1 cellular context compared by ENCODE assay signal in the genomic region with DNA sequence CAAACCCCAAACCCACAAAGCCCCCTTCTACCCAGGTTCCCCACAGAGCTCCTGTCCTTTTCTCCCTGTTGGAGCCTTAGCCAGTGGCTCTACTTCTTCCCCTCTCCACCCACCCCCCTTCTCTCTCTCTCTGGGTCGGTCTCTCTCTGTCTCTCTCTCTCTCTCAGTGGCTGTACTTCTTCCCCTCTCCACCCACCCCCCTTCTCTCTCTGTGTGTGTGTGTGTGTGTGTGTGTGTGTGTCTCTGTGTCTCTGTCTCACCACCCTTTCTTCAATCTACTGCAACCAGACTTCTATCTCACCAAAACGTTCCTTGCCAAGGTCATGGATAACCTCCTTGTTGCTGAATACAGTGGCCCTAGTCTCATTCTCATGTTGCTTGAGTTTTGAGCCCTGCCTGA.
TF ChIP-seq lines count a peak whose summit lies in the region.

No MANE protein-coding gene starts in this region.

TF ChIP-seq in WTC11, 78 proteins besides CTCF, POLR2A, EP300 and RAD21 (continued from another document):
- TF ChIP-seq, protein P1, sequence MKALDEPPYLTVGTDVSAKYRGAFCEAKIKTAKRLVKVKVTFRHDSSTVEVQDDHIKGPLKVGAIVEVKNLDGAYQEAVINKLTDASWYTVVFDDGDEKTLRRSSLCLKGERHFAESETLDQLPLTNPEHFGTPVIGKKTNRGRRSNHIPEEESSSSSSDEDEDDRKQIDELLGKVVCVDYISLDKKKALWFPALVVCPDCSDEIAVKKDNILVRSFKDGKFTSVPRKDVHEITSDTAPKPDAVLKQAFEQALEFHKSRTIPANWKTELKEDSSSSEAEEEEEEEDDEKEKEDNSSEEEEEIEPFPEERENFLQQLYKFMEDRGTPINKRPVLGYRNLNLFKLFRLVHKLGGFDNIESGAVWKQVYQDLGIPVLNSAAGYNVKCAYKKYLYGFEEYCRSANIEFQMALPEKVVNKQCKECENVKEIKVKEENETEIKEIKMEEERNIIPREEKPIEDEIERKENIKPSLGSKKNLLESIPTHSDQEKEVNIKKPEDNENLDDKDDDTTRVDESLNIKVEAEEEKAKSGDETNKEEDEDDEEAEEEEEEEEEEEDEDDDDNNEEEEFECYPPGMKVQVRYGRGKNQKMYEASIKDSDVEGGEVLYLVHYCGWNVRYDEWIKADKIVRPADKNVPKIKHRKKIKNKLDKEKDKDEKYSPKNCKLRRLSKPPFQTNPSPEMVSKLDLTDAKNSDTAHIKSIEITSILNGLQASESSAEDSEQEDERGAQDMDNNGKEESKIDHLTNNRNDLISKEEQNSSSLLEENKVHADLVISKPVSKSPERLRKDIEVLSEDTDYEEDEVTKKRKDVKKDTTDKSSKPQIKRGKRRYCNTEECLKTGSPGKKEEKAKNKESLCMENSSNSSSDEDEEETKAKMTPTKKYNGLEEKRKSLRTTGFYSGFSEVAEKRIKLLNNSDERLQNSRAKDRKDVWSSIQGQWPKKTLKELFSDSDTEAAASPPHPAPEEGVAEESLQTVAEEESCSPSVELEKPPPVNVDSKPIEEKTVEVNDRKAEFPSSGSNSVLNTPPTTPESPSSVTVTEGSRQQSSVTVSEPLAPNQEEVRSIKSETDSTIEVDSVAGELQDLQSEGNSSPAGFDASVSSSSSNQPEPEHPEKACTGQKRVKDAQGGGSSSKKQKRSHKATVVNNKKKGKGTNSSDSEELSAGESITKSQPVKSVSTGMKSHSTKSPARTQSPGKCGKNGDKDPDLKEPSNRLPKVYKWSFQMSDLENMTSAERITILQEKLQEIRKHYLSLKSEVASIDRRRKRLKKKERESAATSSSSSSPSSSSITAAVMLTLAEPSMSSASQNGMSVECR (CRISPR knock-in tag; IDR thresholded peaks at IDR 0.05; ENCODE audit: borderline replicate concordance), result no peak
TF ChIP-seq in WTC11: peak in this region for 0.
